In genomic region chr10:1048732-1049424, GRCh38 we compare ENCODE assay signal across 1 cellular context.
A peak's percentile ranks its signal among the peaks of the same experiment; 100 is the strongest.
TF ChIP-seq lines count a peak whose summit lies in the region.

Gene IDI1 (minus strand): TSS chr10:1049119. CDS start chr10:1049003, 116 bp downstream.

TF ChIP-seq in HepG2, 621 proteins besides CTCF, POLR2A, EP300 and RAD21 (continued from another document and continues in another):
- TF ChIP-seq MAZ (IDR thresholded peaks at IDR 0.05; ENCODE audit: borderline replicate concordance, low read depth, low read length) = no peak
- TF ChIP-seq MAZ (CRISPR knock-in tag; IDR thresholded peaks at IDR 0.05; ENCODE audit: low read depth) = peak; percentile 70; the same call in 1 of the 2 replicates
- TF ChIP-seq ZNF75D (CRISPR knock-in tag; IDR thresholded peaks at IDR 0.05; ENCODE audit: borderline replicate concordance) = no peak
- peak; percentile 23; the same call in 1 of the 2 replicates for TF ChIP-seq MED13 (CRISPR knock-in tag; IDR thresholded peaks at IDR 0.05)
- TF ChIP-seq JARID2 (CRISPR knock-in tag; IDR thresholded peaks at IDR 0.05; ENCODE audit: insufficient replicate concordance) = peak; percentile 60
- TF ChIP-seq SIN3B (IDR thresholded peaks at IDR 0.05; ENCODE audit: low read length) = no peak
- TF ChIP-seq, protein P1, sequence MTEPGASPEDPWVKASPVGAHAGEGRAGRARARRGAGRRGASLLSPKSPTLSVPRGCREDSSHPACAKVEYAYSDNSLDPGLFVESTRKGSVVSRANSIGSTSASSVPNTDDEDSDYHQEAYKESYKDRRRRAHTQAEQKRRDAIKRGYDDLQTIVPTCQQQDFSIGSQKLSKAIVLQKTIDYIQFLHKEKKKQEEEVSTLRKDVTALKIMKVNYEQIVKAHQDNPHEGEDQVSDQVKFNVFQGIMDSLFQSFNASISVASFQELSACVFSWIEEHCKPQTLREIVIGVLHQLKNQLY (CRISPR knock-in tag; IDR thresholded peaks at IDR 0.05) = 0 out of 2 replicates have a peak, but pooled peaks have one; percentile 66
- TF ChIP-seq RBM22 (optimal IDR thresholded peaks at IDR 0.05; ENCODE audit: low read length) = peak; percentile 37
- TF ChIP-seq ZMYM3 (CRISPR knock-in tag; IDR thresholded peaks at IDR 0.05) = no peak
- peak; percentile 64; the same call in 1 of the 2 replicates for TF ChIP-seq ZBTB42 (CRISPR knock-in tag; IDR thresholded peaks at IDR 0.05)
- TF ChIP-seq ZZZ3 (CRISPR knock-in tag; IDR thresholded peaks at IDR 0.05; ENCODE audit: borderline replicate concordance) = 0 out of 2 replicates have a peak, but pooled peaks have one; percentile 19
- TF ChIP-seq ZBTB39 (CRISPR knock-in tag; IDR thresholded peaks at IDR 0.05) = no peak
- TF ChIP-seq TOPORS (CRISPR knock-in tag; IDR thresholded peaks at IDR 0.05) = peak; percentile 92
- peak; percentile 99 for TF ChIP-seq DRAP1 (CRISPR knock-in tag; IDR thresholded peaks at IDR 0.05)
- TF ChIP-seq, protein P2, sequence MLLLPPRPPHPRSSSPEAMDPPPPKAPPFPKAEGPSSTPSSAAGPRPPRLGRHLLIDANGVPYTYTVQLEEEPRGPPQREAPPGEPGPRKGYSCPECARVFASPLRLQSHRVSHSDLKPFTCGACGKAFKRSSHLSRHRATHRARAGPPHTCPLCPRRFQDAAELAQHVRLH (CRISPR knock-in tag; IDR thresholded peaks at IDR 0.05; ENCODE audit: borderline replicate concordance, low read depth) = peak; percentile 78; the same call in 1 of the 2 replicates
- TF ChIP-seq HNRNPUL1 (IDR thresholded peaks at IDR 0.05; ENCODE audit: low read depth, low read length) = peak; percentile 74; the same call in 1 of the 2 replicates
- TF ChIP-seq, protein P3, sequence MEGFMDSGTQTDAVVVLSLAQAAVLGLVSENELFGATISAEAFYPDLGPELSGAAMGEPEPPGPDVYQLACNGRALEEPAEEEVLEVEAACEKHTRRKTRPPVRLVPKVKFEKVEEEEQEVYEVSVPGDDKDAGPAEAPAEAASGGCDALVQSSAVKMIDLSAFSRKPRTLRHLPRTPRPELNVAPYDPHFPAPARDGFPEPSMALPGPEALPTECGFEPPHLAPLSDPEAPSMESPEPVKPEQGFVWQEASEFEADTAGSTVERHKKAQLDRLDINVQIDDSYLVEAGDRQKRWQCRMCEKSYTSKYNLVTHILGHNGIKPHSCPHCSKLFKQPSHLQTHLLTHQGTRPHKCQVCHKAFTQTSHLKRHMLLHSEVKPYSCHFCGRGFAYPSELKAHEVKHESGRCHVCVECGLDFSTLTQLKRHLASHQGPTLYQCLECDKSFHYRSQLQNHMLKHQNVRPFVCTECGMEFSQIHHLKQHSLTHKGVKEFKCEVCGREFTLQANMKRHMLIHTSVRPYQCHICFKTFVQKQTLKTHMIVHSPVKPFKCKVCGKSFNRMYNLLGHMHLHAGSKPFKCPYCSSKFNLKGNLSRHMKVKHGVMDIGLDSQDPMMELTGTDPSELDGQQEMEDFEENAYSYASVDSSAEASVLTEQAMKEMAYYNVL (CRISPR knock-in tag; IDR thresholded peaks at IDR 0.05; ENCODE audit: borderline replicate concordance) = peak; percentile 86
- TF ChIP-seq ZFP37 (CRISPR knock-in tag; IDR thresholded peaks at IDR 0.05; ENCODE audit: borderline replicate concordance) = no peak; the same call in 1 of the 2 replicates
- TF ChIP-seq ZBTB21 (CRISPR knock-in tag; IDR thresholded peaks at IDR 0.05) = peak; percentile 86
- peak; percentile 91; the same call in 1 of the 2 replicates for TF ChIP-seq SPEN (CRISPR knock-in tag; IDR thresholded peaks at IDR 0.05; ENCODE audit: low read depth)
- no peak for TF ChIP-seq FOXA1 (IDR thresholded peaks at IDR 0.05)
- peak; percentile 70 for TF ChIP-seq FOXA1 (CRISPR knock-in tag; IDR thresholded peaks at IDR 0.05)
- peak; percentile 56; the same call in 1 of the 2 replicates for TF ChIP-seq ZNF256 (CRISPR knock-in tag; conservative IDR thresholded peaks at IDR 0.05)
- TF ChIP-seq ZNF274 (CRISPR knock-in tag; IDR thresholded peaks at IDR 0.05) = no peak; the same call in 1 of the 2 replicates
- TF ChIP-seq JUN (CRISPR knock-in tag; IDR thresholded peaks at IDR 0.05) = 0 out of 2 replicates have a peak, but pooled peaks have one; percentile 29
- TF ChIP-seq ZNF180 (CRISPR knock-in tag; IDR thresholded peaks at IDR 0.05; ENCODE audit: borderline replicate concordance, low read depth) = 0 out of 2 replicates have a peak, but pooled peaks have one; percentile 32
- no peak for TF ChIP-seq HCFC1 (IDR thresholded peaks at IDR 0.05; ENCODE audit: low read depth, low read length)
- TF ChIP-seq ZNF33B (CRISPR knock-in tag; IDR thresholded peaks at IDR 0.05) = peak; percentile 88
- TF ChIP-seq, protein P4, sequence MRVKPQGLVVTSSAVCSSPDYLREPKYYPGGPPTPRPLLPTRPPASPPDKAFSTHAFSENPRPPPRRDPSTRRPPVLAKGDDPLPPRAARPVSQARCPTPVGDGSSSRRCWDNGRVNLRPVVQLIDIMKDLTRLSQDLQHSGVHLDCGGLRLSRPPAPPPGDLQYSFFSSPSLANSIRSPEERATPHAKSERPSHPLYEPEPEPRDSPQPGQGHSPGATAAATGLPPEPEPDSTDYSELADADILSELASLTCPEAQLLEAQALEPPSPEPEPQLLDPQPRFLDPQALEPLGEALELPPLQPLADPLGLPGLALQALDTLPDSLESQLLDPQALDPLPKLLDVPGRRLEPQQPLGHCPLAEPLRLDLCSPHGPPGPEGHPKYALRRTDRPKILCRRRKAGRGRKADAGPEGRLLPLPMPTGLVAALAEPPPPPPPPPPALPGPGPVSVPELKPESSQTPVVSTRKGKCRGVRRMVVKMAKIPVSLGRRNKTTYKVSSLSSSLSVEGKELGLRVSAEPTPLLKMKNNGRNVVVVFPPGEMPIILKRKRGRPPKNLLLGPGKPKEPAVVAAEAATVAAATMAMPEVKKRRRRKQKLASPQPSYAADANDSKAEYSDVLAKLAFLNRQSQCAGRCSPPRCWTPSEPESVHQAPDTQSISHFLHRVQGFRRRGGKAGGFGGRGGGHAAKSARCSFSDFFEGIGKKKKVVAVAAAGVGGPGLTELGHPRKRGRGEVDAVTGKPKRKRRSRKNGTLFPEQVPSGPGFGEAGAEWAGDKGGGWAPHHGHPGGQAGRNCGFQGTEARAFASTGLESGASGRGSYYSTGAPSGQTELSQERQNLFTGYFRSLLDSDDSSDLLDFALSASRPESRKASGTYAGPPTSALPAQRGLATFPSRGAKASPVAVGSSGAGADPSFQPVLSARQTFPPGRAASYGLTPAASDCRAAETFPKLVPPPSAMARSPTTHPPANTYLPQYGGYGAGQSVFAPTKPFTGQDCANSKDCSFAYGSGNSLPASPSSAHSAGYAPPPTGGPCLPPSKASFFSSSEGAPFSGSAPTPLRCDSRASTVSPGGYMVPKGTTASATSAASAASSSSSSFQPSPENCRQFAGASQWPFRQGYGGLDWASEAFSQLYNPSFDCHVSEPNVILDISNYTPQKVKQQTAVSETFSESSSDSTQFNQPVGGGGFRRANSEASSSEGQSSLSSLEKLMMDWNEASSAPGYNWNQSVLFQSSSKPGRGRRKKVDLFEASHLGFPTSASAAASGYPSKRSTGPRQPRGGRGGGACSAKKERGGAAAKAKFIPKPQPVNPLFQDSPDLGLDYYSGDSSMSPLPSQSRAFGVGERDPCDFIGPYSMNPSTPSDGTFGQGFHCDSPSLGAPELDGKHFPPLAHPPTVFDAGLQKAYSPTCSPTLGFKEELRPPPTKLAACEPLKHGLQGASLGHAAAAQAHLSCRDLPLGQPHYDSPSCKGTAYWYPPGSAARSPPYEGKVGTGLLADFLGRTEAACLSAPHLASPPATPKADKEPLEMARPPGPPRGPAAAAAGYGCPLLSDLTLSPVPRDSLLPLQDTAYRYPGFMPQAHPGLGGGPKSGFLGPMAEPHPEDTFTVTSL (CRISPR knock-in tag; IDR thresholded peaks at IDR 0.05; ENCODE audit: borderline replicate concordance) = no peak
- peak; percentile 85 for TF ChIP-seq ZNF547 (CRISPR knock-in tag; IDR thresholded peaks at IDR 0.05)
- TF ChIP-seq U2AF1 (optimal IDR thresholded peaks at IDR 0.05; ENCODE audit: low read depth, low read length) = peak; percentile 66
- peak; percentile 89 for TF ChIP-seq RFX5 (IDR thresholded peaks at IDR 0.05; ENCODE audit: low read depth, low read length)
- TF ChIP-seq ZNF407 (CRISPR knock-in tag; IDR thresholded peaks at IDR 0.05; ENCODE audit: not compliant biosample characterization) = peak; percentile 72
- TF ChIP-seq KLF13 (CRISPR knock-in tag; IDR thresholded peaks at IDR 0.05) = peak; percentile 41; the same call in 1 of the 2 replicates
- no peak; the same call in 1 of the 2 replicates for TF ChIP-seq ZSCAN30 (CRISPR knock-in tag; IDR thresholded peaks at IDR 0.05)
- TF ChIP-seq ZFP36L1 (CRISPR knock-in tag; IDR thresholded peaks at IDR 0.05) = peak; percentile 93
- TF ChIP-seq MATR3 (CRISPR knock-in tag; IDR thresholded peaks at IDR 0.05) = no peak
- TF ChIP-seq ZNF703 (CRISPR knock-in tag; IDR thresholded peaks at IDR 0.05; ENCODE audit: borderline replicate concordance) = no peak; the same call in 1 of the 2 replicates
- TF ChIP-seq, protein P5, sequence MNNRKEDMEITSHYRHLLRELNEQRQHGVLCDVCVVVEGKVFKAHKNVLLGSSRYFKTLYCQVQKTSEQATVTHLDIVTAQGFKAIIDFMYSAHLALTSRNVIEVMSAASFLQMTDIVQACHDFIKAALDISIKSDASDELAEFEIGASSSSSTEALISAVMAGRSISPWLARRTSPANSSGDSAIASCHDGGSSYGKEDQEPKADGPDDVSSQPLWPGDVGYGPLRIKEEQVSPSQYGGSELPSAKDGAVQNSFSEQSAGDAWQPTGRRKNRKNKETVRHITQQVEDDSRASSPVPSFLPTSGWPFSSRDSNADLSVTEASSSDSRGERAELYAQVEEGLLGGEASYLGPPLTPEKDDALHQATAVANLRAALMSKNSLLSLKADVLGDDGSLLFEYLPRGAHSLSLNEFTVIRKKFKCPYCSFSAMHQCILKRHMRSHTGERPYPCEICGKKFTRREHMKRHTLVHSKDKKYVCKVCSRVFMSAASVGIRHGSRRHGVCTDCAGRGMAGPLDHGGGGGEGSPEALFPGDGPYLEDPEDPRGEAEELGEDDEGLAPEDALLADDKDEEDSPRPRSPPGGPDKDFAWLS (CRISPR knock-in tag; IDR thresholded peaks at IDR 0.05; ENCODE audit: borderline replicate concordance) = no peak
